ENCODE assay signal across 12 cellular contexts in genomic region chr13:94706854-94707399, GRCh38. TPM values are rescaled to one million over a fixed set of nuclear protein-coding genes. Genes with fewer than 3 reads are reported as not detected.
A peak's percentile ranks its signal among the peaks of the same experiment; 100 is the strongest.
DNase-seq lines count a peak whose midpoint lies in the region; ATAC-seq and TF ChIP-seq lines count a peak whose summit lies in the region.
"Had no signal": no experiment of that assay in that cellular context is flagged by ENCODE, and none has a peak within 500 bp of the region (broad histone marks: within the 10 kb centered on the region; RNA-seq: fewer than 3 reads in every experiment).

No MANE protein-coding gene starts in this region.

- H3K9me3 ChIP-seq in HEK293 (ENCODE audit: control insufficient read depth, insufficient read depth, low read depth, low read length): no peaks in the 10 kb centered on the region
- no peaks in the 10 kb centered on the region for H3K9me3 ChIP-seq in tibial artery
- H3K9me3 ChIP-seq: gastrocnemius medialis had no signal

- peaks cover 4 to 33% (median 22%) of the 10 kb centered on the region in 5 experiments for H3K9me3 Mint-ChIP-seq in brain

- H3K27ac ChIP-seq in HEK293 (ENCODE audit: extremely low read depth, low read depth, low read length): no peak overlapping the region
- H3K27ac ChIP-seq in tibial artery: no peak overlapping the region
- H3K27ac ChIP-seq: cardiac muscle cell, gastrocnemius medialis had no signal

- peaks cover 5 to 99% of the 10 kb centered on the region in 2 donors for H3K27me3 ChIP-seq in tibial artery

- peaks cover 16% of the 10 kb centered on the region for H3K36me3 Mint-ChIP-seq in brain

- peak overlapping the region; percentile 12 to 98 (median 86) for H3K27ac Mint-ChIP-seq in brain
- H3K27ac Mint-ChIP-seq: CD14-positive monocyte had no signal

- POLR2A ChIA-PET in HEK293 (lab: Yijun Ruan, JAX): no interaction called here

- H3K4me1 ChIP-seq in HEK293 (ENCODE audit: control insufficient read depth, insufficient read depth, low read length): no peaks in the 10 kb centered on the region
- peaks cover 0 to 34% (median 24%) of the 10 kb centered on the region in 4 donors for H3K4me1 ChIP-seq in tibial artery

- CTCF ChIA-PET in HEK293 (lab: Yijun Ruan, JAX): interaction anchor here (0.6 kb wide), 1 partner anchor 367 kb away, joined by 3 read pairs; no protein-coding TSS in a partner anchor

- no peaks in the 10 kb centered on the region for H3K36me3 ChIP-seq in HEK293 (ENCODE audit: control insufficient read depth in 2 of 2, insufficient read depth in 1 of 2, low read length in 2 of 2)
- H3K36me3 ChIP-seq in tibial artery: no peaks in the 10 kb centered on the region
- H3K36me3 ChIP-seq: cardiac muscle cell, gastrocnemius medialis had no signal

- peaks cover 89% of the 10 kb centered on the region for H3K27me3 Mint-ChIP-seq in brain

- H3K4me3 ChIP-seq in HEK293 (ENCODE audit: low read depth, low read length): peak overlapping the region; percentile 31
- peak overlapping the region in 1 of 2 donors; percentile 15 for H3K4me3 ChIP-seq in tibial artery
- H3K4me3 ChIP-seq: cardiac muscle cell had no signal

- ATAC-seq in HG03565 (IDR thresholded peaks at IDR 0.05; ENCODE audit: unreplicated experiment) (no peak), GM19455 (IDR thresholded peaks at IDR 0.05; ENCODE audit: unreplicated experiment) (no peak)
- ATAC-seq: gastrocnemius medialis had no signal

- intact Hi-C loops in tibial artery (cut with DNase I; ENCODE audit: low total_unique reads): no loop called here

- TF ChIP-seq CTCF in HEK293 (tag by site-specific recombination; IDR thresholded peaks at IDR 0.05) (no peak), brain (conservative IDR thresholded peaks at IDR 0.05) (no peak), tibial artery (IDR thresholded peaks at IDR 0.05) (no peak)

- H3K4me3 Mint-ChIP-seq in brain: peak overlapping the region; percentile 64 to 91 (median 88)

- peaks cover 46% of the 10 kb centered on the region for H3K4me1 Mint-ChIP-seq in brain

- DNase-seq in Ammon's horn (ENCODE audit: low spot score): peak; percentile 89
- DNase-seq in left kidney (ENCODE audit: low read depth, low spot score): peak; percentile 20
- no peak for DNase-seq in tibial artery
- no peak for DNase-seq in SKM-1 (lab: John Stamatoyannopoulos, UW; ENCODE audit: unreplicated experiment)
- DNase-seq: gastrocnemius medialis, NCI-H510A had no signal

TF ChIP-seq in HEK293, 187 proteins besides CTCF, POLR2A, EP300 and RAD21:
- no peak for TF ChIP-seq ZNF571 (tag by site-specific recombination; IDR thresholded peaks at IDR 0.05)

RNA-seq across cellular contexts. Expression of gene SOX21, which starts 5.4 kb away (rescaled TPM):
- polyA plus RNA-seq in brain (ENCODE audit: insufficient read depth, low read depth, low replicate concordance): 4.9 TPM
- polyA plus RNA-seq: cardiac muscle cell, CD14-positive monocyte had no signal

Comparison
In these comparisons a context has a peak if more than half of its experiments do, and no peak if none do; other contexts are left out.
1. DNase-seq: peak in Ammon's horn (single experiment) and left kidney (single experiment); none in tibial artery (0 of 2) and SKM-1 (single experiment).